Comparison of ENCODE assay signal across 15 cellular contexts in the genomic region with DNA sequence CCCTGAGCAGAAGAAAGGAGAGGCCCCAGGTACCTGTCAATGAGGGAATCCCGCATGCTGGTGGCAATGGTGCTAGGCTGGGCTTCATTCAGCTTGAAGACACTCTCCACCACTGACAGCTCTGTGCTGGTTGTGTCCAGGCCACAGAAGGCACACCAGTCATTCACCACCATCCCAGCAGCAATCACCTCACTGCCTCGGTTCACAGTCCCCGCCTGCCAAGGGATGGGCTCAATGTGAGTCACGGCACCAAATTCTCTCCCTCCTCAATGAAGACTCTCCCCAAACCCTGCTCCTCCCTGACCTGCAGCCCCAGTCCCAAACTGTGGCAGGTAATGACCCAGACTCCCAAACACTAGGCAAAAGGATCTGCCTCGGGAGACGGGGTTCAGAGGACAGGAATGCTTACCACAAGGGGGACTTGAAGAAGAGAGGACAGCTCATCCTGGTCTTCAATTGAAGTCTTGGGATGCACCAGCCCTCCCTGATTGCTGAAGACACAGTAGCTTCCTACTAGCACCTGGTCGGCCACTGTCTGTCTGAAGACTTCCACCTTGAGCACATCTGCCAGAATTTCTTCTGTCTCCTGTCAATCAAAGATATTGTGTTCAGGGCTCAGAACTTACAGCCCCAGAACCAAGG. TPM values are rescaled to one million over a fixed set of nuclear protein-coding genes. Genes with fewer than 3 reads are reported as not detected.
DNase-seq lines count a peak whose midpoint lies in the region; ATAC-seq lines count a peak whose summit lies in the region.
"Had no signal": no experiment of that assay in that cellular context is flagged by ENCODE, and none has a peak within 500 bp of the region (broad histone marks: within the 10 kb centered on the region; RNA-seq: fewer than 3 reads in every experiment).

No MANE protein-coding gene starts in this region.

- H3K4me1 Mint-ChIP-seq in activated naive CD4-positive, alpha-beta T cell treated with anti-CD3 and anti-CD28 coated beads for 36 hours (ENCODE audit: low read depth): peaks cover 24% of the 10 kb centered on the region
- H3K4me1 Mint-ChIP-seq in activated CD4-positive, alpha-beta memory T cell treated with anti-CD3 and anti-CD28 coated beads, Interleukin-2, amount 10 ng/mL, durations not matched to agents 7 days and 5 days: peaks cover 45% of the 10 kb centered on the region
- H3K4me1 Mint-ChIP-seq in stimulated activated effector memory CD8-positive, alpha-beta T cell treated with anti-CD3 and anti-CD28 coated beads, Interleukin-12 subunit alpha, Interleukin-12 subunit beta, amount 100 ng/mL, for 72 hours: peaks cover 48% of the 10 kb centered on the region

- CTCF ChIA-PET in activated naive CD4-positive, alpha-beta T cell treated with anti-CD3 and anti-CD28 coated beads for 36 hours (lab: Charles Lee): interaction anchor here (1.1 to 1.5 kb wide), 2 partner anchors 11 to 27 kb away, joined by 3 to 6 read pairs; no protein-coding TSS in a partner anchor
- CTCF ChIA-PET in activated CD4-positive, alpha-beta memory T cell treated with anti-CD3 and anti-CD28 coated beads, Interleukin-2, amount 10 ng/mL, durations not matched to agents 7 days and 5 days (lab: Charles Lee): interaction anchor here (0.6 to 0.9 kb wide), 2 partner anchors 24 to 168 kb away, joined by 3 read pairs; no protein-coding TSS in a partner anchor

- intact Hi-C loops in activated naive CD4-positive, alpha-beta T cell treated with anti-CD3 and anti-CD28 coated beads for 36 hours (cut with micrococcal nuclease): loop anchor here (5.0 to 10.0 kb wide), 2 partner anchors 322 to 405 kb away; a partner anchor contains a TSS

- H3K36me3 Mint-ChIP-seq in activated naive CD4-positive, alpha-beta T cell treated with anti-CD3 and anti-CD28 coated beads for 36 hours (ENCODE audit: low read depth): peaks cover 23% of the 10 kb centered on the region
- peaks cover 48% of the 10 kb centered on the region for H3K36me3 Mint-ChIP-seq in activated CD4-positive, alpha-beta memory T cell treated with anti-CD3 and anti-CD28 coated beads, Interleukin-2, amount 10 ng/mL, durations not matched to agents 7 days and 5 days (ENCODE audit: low read depth)
- H3K36me3 Mint-ChIP-seq in stimulated activated effector memory CD8-positive, alpha-beta T cell treated with anti-CD3 and anti-CD28 coated beads, Interleukin-12 subunit alpha, Interleukin-12 subunit beta, amount 100 ng/mL, for 72 hours: peaks cover 86% of the 10 kb centered on the region

- H3K27ac Mint-ChIP-seq in activated naive CD4-positive, alpha-beta T cell treated with anti-CD3 and anti-CD28 coated beads for 36 hours: peak overlapping the region; percentile 31
- peak overlapping the region; percentile 58 for H3K27ac Mint-ChIP-seq in activated CD4-positive, alpha-beta memory T cell treated with anti-CD3 and anti-CD28 coated beads, Interleukin-2, amount 10 ng/mL, durations not matched to agents 7 days and 5 days
- H3K27ac Mint-ChIP-seq in stimulated activated effector memory CD8-positive, alpha-beta T cell treated with anti-CD3 and anti-CD28 coated beads, Interleukin-12 subunit alpha, Interleukin-12 subunit beta, amount 100 ng/mL, for 72 hours: peak overlapping the region; percentile 99

- no peaks in the 10 kb centered on the region for H3K9me3 Mint-ChIP-seq in activated naive CD4-positive, alpha-beta T cell treated with anti-CD3 and anti-CD28 coated beads for 36 hours
- H3K9me3 Mint-ChIP-seq in activated CD4-positive, alpha-beta memory T cell treated with anti-CD3 and anti-CD28 coated beads, Interleukin-2, amount 10 ng/mL, durations not matched to agents 7 days and 5 days: no peaks in the 10 kb centered on the region
- no peaks in the 10 kb centered on the region for H3K9me3 Mint-ChIP-seq in stimulated activated effector memory CD8-positive, alpha-beta T cell treated with anti-CD3 and anti-CD28 coated beads, Interleukin-12 subunit alpha, Interleukin-12 subunit beta, amount 100 ng/mL, for 72 hours

- no peak overlapping the region for H3K4me3 Mint-ChIP-seq in activated naive CD4-positive, alpha-beta T cell treated with anti-CD3 and anti-CD28 coated beads for 36 hours
- no peak overlapping the region for H3K4me3 Mint-ChIP-seq in activated CD4-positive, alpha-beta memory T cell treated with anti-CD3 and anti-CD28 coated beads, Interleukin-2, amount 10 ng/mL, durations not matched to agents 7 days and 5 days
- H3K4me3 Mint-ChIP-seq in stimulated activated effector memory CD8-positive, alpha-beta T cell treated with anti-CD3 and anti-CD28 coated beads, Interleukin-12 subunit alpha, Interleukin-12 subunit beta, amount 100 ng/mL, for 72 hours: no peak overlapping the region

- peak; percentile 31 for ATAC-seq in esophagus mucosa
- no peak for ATAC-seq in stimulated activated effector memory CD8-positive, alpha-beta T cell treated with anti-CD3 and anti-CD28 coated beads, Interleukin-12 subunit alpha, Interleukin-12 subunit beta, amount 100 ng/mL, for 72 hours
- ATAC-seq in HG03108 (IDR thresholded peaks at IDR 0.05; ENCODE audit: unreplicated experiment): no peak

- DNase-seq in activated naive CD4-positive, alpha-beta T cell treated with anti-CD3 and anti-CD28 coated beads for 36 hours: no peak
- DNase-seq in activated naive CD4-positive, alpha-beta T cell treated with anti-CD3 and anti-CD28 coated beads, Interleukin-2, amount 50 U/mL, for 16 hours: no peak
- no peak for DNase-seq in activated CD4-positive, alpha-beta memory T cell treated with anti-CD3 and anti-CD28 coated beads, Interleukin-2, amount 10 ng/mL, durations not matched to agents 7 days and 5 days
- no peak for DNase-seq in stimulated activated effector memory CD8-positive, alpha-beta T cell treated with anti-CD3 and anti-CD28 coated beads, Interleukin-12 subunit alpha, Interleukin-12 subunit beta, amount 100 ng/mL, for 72 hours (ENCODE audit: low spot score in 2 of 2)
- DNase-seq in occipital lobe (lab: John Stamatoyannopoulos, UW) (no peak), HuH-7.5 (ENCODE audit: low spot score) (no peak)
- DNase-seq: NCI-H1092; NCI-H2227 treated with DMSO at 0.1 percent for 48 hours; ovary; stimulated activated CD8-positive, alpha-beta memory T cell treated with anti-CD3 and anti-CD28 coated beads, Interleukin-4, amount 100 ng/mL, for 48 hours had no signal

- no peaks in the 10 kb centered on the region for H3K27me3 Mint-ChIP-seq in activated naive CD4-positive, alpha-beta T cell treated with anti-CD3 and anti-CD28 coated beads for 36 hours (ENCODE audit: low read depth)
- H3K27me3 Mint-ChIP-seq in activated CD4-positive, alpha-beta memory T cell treated with anti-CD3 and anti-CD28 coated beads, Interleukin-2, amount 10 ng/mL, durations not matched to agents 7 days and 5 days: no peaks in the 10 kb centered on the region

- POLR2A ChIA-PET in activated CD4-positive, alpha-beta memory T cell treated with anti-CD3 and anti-CD28 coated beads, Interleukin-2, amount 10 ng/mL, durations not matched to agents 7 days and 5 days (lab: Charles Lee): interaction anchor here (1.0 kb wide), 1 partner anchor 132 kb away, joined by 3 read pairs; a partner anchor contains a TSS

RNA-seq across cellular contexts. Expression of a gene that starts 1.7 kb away (rescaled TPM):
- 10 to 100 TPM; 26.4 to 29.2 TPM for total RNA-seq in activated naive CD4-positive, alpha-beta T cell treated with anti-CD3 and anti-CD28 coated beads for 36 hours
- 10 to 100 TPM; 45.6 to 48.7 TPM for total RNA-seq in activated CD4-positive, alpha-beta memory T cell treated with anti-CD3 and anti-CD28 coated beads, Interleukin-2, amount 10 ng/mL, durations not matched to agents 7 days and 5 days
- 57.6 TPM for total RNA-seq in esophagus mucosa
- 1.9 TPM for total RNA-seq in occipital lobe

RNA-seq across cellular contexts. Expression of a gene that starts 4.9 kb away (rescaled TPM):
- total RNA-seq in activated naive CD4-positive, alpha-beta T cell treated with anti-CD3 and anti-CD28 coated beads for 36 hours: 10 to 100 TPM; 93.0 to 94.7 TPM
- 10 to 100 TPM; 86.1 to 91.3 TPM for total RNA-seq in activated CD4-positive, alpha-beta memory T cell treated with anti-CD3 and anti-CD28 coated beads, Interleukin-2, amount 10 ng/mL, durations not matched to agents 7 days and 5 days
- total RNA-seq in esophagus mucosa (256 TPM), occipital lobe (58.3 TPM)

RNA-seq across cellular contexts. Expression of a gene that starts 12.6 kb away (rescaled TPM):
- total RNA-seq in activated naive CD4-positive, alpha-beta T cell treated with anti-CD3 and anti-CD28 coated beads for 36 hours: not detected
- not detected for total RNA-seq in activated CD4-positive, alpha-beta memory T cell treated with anti-CD3 and anti-CD28 coated beads, Interleukin-2, amount 10 ng/mL, durations not matched to agents 7 days and 5 days
- total RNA-seq in esophagus mucosa: 39.1 TPM
- not detected for total RNA-seq in occipital lobe
- total RNA-seq: cardiac septum, H4, HT1080, ovary had no signal

RNA-seq across cellular contexts. Expression of a gene that starts 53.2 kb away (rescaled TPM):
- total RNA-seq in activated naive CD4-positive, alpha-beta T cell treated with anti-CD3 and anti-CD28 coated beads for 36 hours: not detected
- total RNA-seq in activated CD4-positive, alpha-beta memory T cell treated with anti-CD3 and anti-CD28 coated beads, Interleukin-2, amount 10 ng/mL, durations not matched to agents 7 days and 5 days: not detected
- 0.08 TPM for total RNA-seq in esophagus mucosa
- total RNA-seq in occipital lobe: 76.1 TPM

Comparison
In these comparisons a context has a peak if more than half of its experiments do, and no peak if none do; other contexts are left out.
1. H3K27ac Mint-ChIP-seq: peak in every context shown above with its lines; median percentile 99 in stimulated activated effector memory CD8-positive, alpha-beta T cell treated with anti-CD3 and anti-CD28 coated beads, Interleukin-12 subunit alpha, Interleukin-12 subunit beta, amount 100 ng/mL, for 72 hours; 58 in activated CD4-positive, alpha-beta memory T cell treated with anti-CD3 and anti-CD28 coated beads, Interleukin-2, amount 10 ng/mL, durations not matched to agents 7 days and 5 days; 31 in activated naive CD4-positive, alpha-beta T cell treated with anti-CD3 and anti-CD28 coated beads for 36 hours.
2. RNA of a gene that starts 12.6 kb away (total RNA-seq): 39.1 TPM in esophagus mucosa (single experiment); not detected in activated naive CD4-positive, alpha-beta T cell treated with anti-CD3 and anti-CD28 coated beads for 36 hours, not detected in activated CD4-positive, alpha-beta memory T cell treated with anti-CD3 and anti-CD28 coated beads, Interleukin-2, amount 10 ng/mL, durations not matched to agents 7 days and 5 days and not detected in occipital lobe (single experiment); every median in the first group is over 10 times any median in the second.